8 cellular contexts compared by ENCODE assay signal in genomic region chr7:116271980-116272886, GRCh38.
A peak's percentile ranks its signal among the peaks of the same experiment; 100 is the strongest.
DNase-seq lines count a peak whose midpoint lies in the region; ATAC-seq and TF ChIP-seq lines count a peak whose summit lies in the region.
"Had no signal": no experiment of that assay in that cellular context is flagged by ENCODE, and none has a peak within 500 bp of the region (broad histone marks: within the 10 kb centered on the region; RNA-seq: fewer than 3 reads in every experiment).

No MANE protein-coding gene starts in this region.

- POLR2A ChIA-PET in CD8-positive, alpha-beta memory T cell (lab: Charles Lee): no interaction called here

- H3K9me3 ChIP-seq in hepatocyte (ENCODE audit: low read depth): no peaks in the 10 kb centered on the region
- H3K9me3 ChIP-seq in subcutaneous abdominal adipose tissue (ENCODE audit: control insufficient read depth in 5 of 5, low read length in 5 of 5): no peaks in the 10 kb centered on the region
- H3K9me3 ChIP-seq in CD8-positive, alpha-beta memory T cell (ENCODE audit: low read length): no peaks in the 10 kb centered on the region

- 61% methylated on average over 4 of the region's 4 CpGs for WGBS in hepatocyte (ENCODE audit: low lambda C conversion rate, missing lambda C conversion rate)

- H3K4me2 ChIP-seq in hepatocyte: peak overlapping the region; percentile 35

- H4K20me1 ChIP-seq in hepatocyte (ENCODE audit: insufficient read depth, poor library complexity, severe bottlenecking): no peaks in the 10 kb centered on the region

- TF ChIP-seq CTCF in WI38 (IDR thresholded peaks at IDR 0.05; ENCODE audit: low read depth, low read length) (no peak), hepatocyte (IDR thresholded peaks at IDR 0.05; ENCODE audit: poor library complexity) (no peak), glutamatergic neuron (IDR thresholded peaks at IDR 0.05; ENCODE audit: partially characterized antibody, unreplicated experiment) (no peak)

- H3K4me1 ChIP-seq in hepatocyte (ENCODE audit: insufficient read depth): peaks cover 32% of the 10 kb centered on the region
- peaks cover 8 to 37% (median 31%) of the 10 kb centered on the region in 5 donors for H3K4me1 ChIP-seq in subcutaneous abdominal adipose tissue (ENCODE audit: control insufficient read depth in 5 of 5, insufficient read depth in 5 of 5, low read length in 5 of 5)
- H3K4me1 ChIP-seq in CD8-positive, alpha-beta memory T cell (ENCODE audit: insufficient read depth, low read length): no peaks in the 10 kb centered on the region

- H3K27ac ChIP-seq in hepatocyte (peak overlapping the region; percentile 65), subcutaneous abdominal adipose tissue (ENCODE audit: low read depth, low read length) (peak overlapping the region; percentile 86)
- no peak overlapping the region for H3K27ac ChIP-seq in CD8-positive, alpha-beta memory T cell (ENCODE audit: low read depth, low read length)

- H3K9ac ChIP-seq in subcutaneous abdominal adipose tissue (ENCODE audit: low read length in 5 of 5): peak overlapping the region; percentile 9 to 63 (median 33)

- no peak overlapping the region for H3K27ac Mint-ChIP-seq in CD8-positive, alpha-beta memory T cell
- H3K27ac Mint-ChIP-seq in glutamatergic neuron (ENCODE audit: unreplicated experiment): no peak overlapping the region

- H3K4me1 Mint-ChIP-seq in CD8-positive, alpha-beta memory T cell: no peaks in the 10 kb centered on the region
- no peaks in the 10 kb centered on the region for H3K4me1 Mint-ChIP-seq in glutamatergic neuron (ENCODE audit: low read depth, unreplicated experiment)

- no peaks in the 10 kb centered on the region for H3K9me3 Mint-ChIP-seq in CD8-positive, alpha-beta memory T cell
- no peaks in the 10 kb centered on the region for H3K9me3 Mint-ChIP-seq in glutamatergic neuron (ENCODE audit: unreplicated experiment)

- no peaks in the 10 kb centered on the region for H3K27me3 ChIP-seq in hepatocyte
- no peaks in the 10 kb centered on the region for H3K27me3 ChIP-seq in subcutaneous abdominal adipose tissue (ENCODE audit: control insufficient read depth in 5 of 5, insufficient read depth in 4 of 5, low read length in 5 of 5)
- no peaks in the 10 kb centered on the region for H3K27me3 ChIP-seq in CD8-positive, alpha-beta memory T cell (ENCODE audit: insufficient read depth, low read length, poor library complexity, severe bottlenecking)

- H3K36me3 ChIP-seq in hepatocyte (replicated peaks; ENCODE audit: insufficient read depth, low read depth): no peaks in the 10 kb centered on the region
- peaks cover 0 to 3% (median 0%) of the 10 kb centered on the region in 5 donors for H3K36me3 ChIP-seq in subcutaneous abdominal adipose tissue (ENCODE audit: control insufficient read depth in 5 of 5, insufficient read depth in 5 of 5, low read length in 5 of 5)
- no peaks in the 10 kb centered on the region for H3K36me3 ChIP-seq in CD8-positive, alpha-beta memory T cell (ENCODE audit: insufficient read depth, low read length)

- DNase-seq in HCEC 1CT (peak; percentile 98), hepatocyte (ENCODE audit: low spot score) (peak; percentile 69), glutamatergic neuron (no peak)
- DNase-seq in CD8-positive, alpha-beta memory T cell: no peak
- DNase-seq: NCI-H2029 had no signal

- H3K36me3 Mint-ChIP-seq in CD8-positive, alpha-beta memory T cell: no peaks in the 10 kb centered on the region
- no peaks in the 10 kb centered on the region for H3K36me3 Mint-ChIP-seq in glutamatergic neuron (ENCODE audit: unreplicated experiment)

- H3K9me2 ChIP-seq in hepatocyte (replicated peaks; ENCODE audit: insufficient read depth): no peaks in the 10 kb centered on the region

- H3K27me3 Mint-ChIP-seq in CD8-positive, alpha-beta memory T cell: peaks cover 11 to 41% of the 10 kb centered on the region in 2 donors
- H3K27me3 Mint-ChIP-seq in glutamatergic neuron (ENCODE audit: unreplicated experiment): peaks cover 5% of the 10 kb centered on the region

- CTCF ChIA-PET in CD8-positive, alpha-beta memory T cell (lab: Charles Lee): no interaction called here

- H3K4me3 Mint-ChIP-seq in CD8-positive, alpha-beta memory T cell: no peak overlapping the region
- H3K4me3 Mint-ChIP-seq in glutamatergic neuron (ENCODE audit: unreplicated experiment): no peak overlapping the region

- ATAC-seq in activated CD4-positive, CD25-positive, alpha-beta regulatory T cell treated with anti-CD3 and anti-CD28 coated beads, Interleukin-2, amount 50 U/mL, for 24 hours: no peak

- H2AFZ ChIP-seq in hepatocyte: no peak overlapping the region

- H3K79me2 ChIP-seq in hepatocyte: no peaks in the 10 kb centered on the region

- H3K4me3 ChIP-seq in WI38 (ENCODE audit: low read depth, low read length): peak overlapping the region; percentile 37
- H3K4me3 ChIP-seq in hepatocyte: no peak overlapping the region
- H3K4me3 ChIP-seq in subcutaneous abdominal adipose tissue (ENCODE audit: low read depth in 1 of 5, low read length in 5 of 5): peak overlapping the region in 2 of 5 donors; percentile 18 to 50
- no peak overlapping the region for H3K4me3 ChIP-seq in CD8-positive, alpha-beta memory T cell (ENCODE audit: low read length)

Comparison
In these comparisons a context has a peak if more than half of its experiments do, and no peak if none do; other contexts are left out.
1. DNase-seq: peak in HCEC 1CT (single experiment) and hepatocyte (single experiment); none in CD8-positive, alpha-beta memory T cell (0 of 5) and glutamatergic neuron (single experiment).